In genomic region chr16:83356266-83356665, GRCh38 we compare ENCODE assay signal across 8 cellular contexts.
DNase-seq lines count a peak whose midpoint lies in the region; ATAC-seq and TF ChIP-seq lines count a peak whose summit lies in the region.

No MANE protein-coding gene starts in this region.

- ATAC-seq in HG03442 (IDR thresholded peaks at IDR 0.05; ENCODE audit: unreplicated experiment) (peak; percentile 50), right lobe of liver (peak; percentile 65 to 76 (median 70))

- no peaks in the 10 kb centered on the region for H3K36me3 ChIP-seq in A673 (ENCODE audit: insufficient read depth, low read length, poor library complexity, severe bottlenecking)
- H3K36me3 ChIP-seq in right lobe of liver, result no peaks in the 10 kb centered on the region

- no peak overlapping the region for H3K4me3 ChIP-seq in A673 (ENCODE audit: low read depth, low read length, poor library complexity, severe bottlenecking)
- H3K4me3 ChIP-seq in GM12864 (ENCODE audit: low read depth, low read length), result no peak overlapping the region
- H3K4me3 ChIP-seq in right lobe of liver, result no peak overlapping the region
- H3K4me3 ChIP-seq in lower leg skin (ENCODE audit: low read depth, poor library complexity, severe bottlenecking), result no peak overlapping the region

- DNase-seq in A673 (ENCODE audit: low spot score), result peak; percentile 61
- DNase-seq in GM12864 (ENCODE audit: low read depth), result peak; percentile 12
- peak; percentile 40 for DNase-seq in NCI-H774 (lab: John Stamatoyannopoulos, UW)
- DNase-seq in dedifferentiated amniotic fluid mesenchymal stem cell (ENCODE audit: extremely low spot score), result peak; percentile 25
- no peak for DNase-seq in right lobe of liver
- DNase-seq in ureter (ENCODE audit: low spot score), result no peak
- DNase-seq in lower leg skin (ENCODE audit: low spot score in 2 of 2), result no peak

- H3K27ac ChIP-seq in A673 (ENCODE audit: low read depth, low read length, poor library complexity, severe bottlenecking), result no peak overlapping the region
- no peak overlapping the region for H3K27ac ChIP-seq in right lobe of liver

- peaks cover 5% of the 10 kb centered on the region for H3K27me3 ChIP-seq in A673 (replicated peaks; ENCODE audit: insufficient read depth, low read depth, low read length, poor library complexity)
- no peaks in the 10 kb centered on the region for H3K27me3 ChIP-seq in right lobe of liver

- BruUV-seq in A673 (replicated peaks; lab: Mats Ljungman, UMichigan), result no TSS peak

- H3K4me1 ChIP-seq in A673 (ENCODE audit: insufficient read depth, low read length, poor library complexity, severe bottlenecking) (no peaks in the 10 kb centered on the region), right lobe of liver (no peaks in the 10 kb centered on the region)

- CTCF ChIA-PET in A673 (lab: Charles Lee), result interaction anchor here (0.6 to 1.1 kb wide), 2 partner anchors 38 to 545 kb away, joined by 3 to 4 read pairs; no protein-coding TSS in a partner anchor

- no peak for TF ChIP-seq POLR2A in right lobe of liver (IDR thresholded peaks at IDR 0.05)
- TF ChIP-seq POLR2A in lower leg skin (IDR thresholded peaks at IDR 0.05), result no peak

- TF ChIP-seq CTCF in A673 (conservative IDR thresholded peaks at IDR 0.05; ENCODE audit: low read depth, low read length) (peak; percentile 66), GM12864 (IDR thresholded peaks at IDR 0.05; ENCODE audit: low read depth, low read length, missing control alignments) (peak; percentile 82), right lobe of liver (IDR thresholded peaks at IDR 0.05) (peak; percentile 36 to 57 (median 53)), lower leg skin (IDR thresholded peaks at IDR 0.05) (no peak)

- H3K9me3 ChIP-seq in A673 (ENCODE audit: low read depth, low read length, poor library complexity, severe bottlenecking), result no peaks in the 10 kb centered on the region
- H3K9me3 ChIP-seq in right lobe of liver, result no peaks in the 10 kb centered on the region

- POLR2A ChIA-PET in A673 (lab: Charles Lee; ENCODE audit: low non-redundant PET), result no interaction called here

- intact Hi-C loops in A673 (cut with micrococcal nuclease; ENCODE audit: unreplicated experiment) (no loop called here), right lobe of liver (cut with DNase I) (no loop called here), lower leg skin (cut with DNase I; ENCODE audit: low total_unique reads) (no loop called here)

- WGBS in right lobe of liver (ENCODE audit: insufficient coverage, low coverage, low lambda C conversion rate, missing lambda C conversion rate), result 0% methylated on average over 4 of the region's 4 CpGs
- WGBS in lower leg skin, 2 donors, result 6 to 8% methylated on average over 4 of the region's 4 CpGs

Comparison
In these comparisons a context has a peak if more than half of its experiments do, and no peak if none do; other contexts are left out.
1. DNase-seq: peak in A673 (single experiment), GM12864 (single experiment), NCI-H774 (single experiment) and dedifferentiated amniotic fluid mesenchymal stem cell (single experiment); none in right lobe of liver (0 of 3), ureter (single experiment) and lower leg skin (0 of 2).
2. CTCF ChIP-seq: peak in A673 (single experiment), GM12864 (single experiment) and right lobe of liver (4 of 4); none in lower leg skin (0 of 3).